8 cellular contexts compared by ENCODE assay signal in genomic region chr15:49538520-49538919, GRCh38.
"Had no signal": no experiment of that assay in that cellular context is flagged by ENCODE, and none has a peak within 500 bp of the region (broad histone marks: within the 10 kb centered on the region; RNA-seq: fewer than 3 reads in every experiment).

No MANE protein-coding gene starts in this region.

- H3K4me3 ChIP-seq: GM12878 had no signal

- DNase-seq: GDM1, GF-D8 had no signal

- ATAC-seq: GM12878 had no signal

- FAIRE-seq: G401.6, GM12878, GM12891, GM12892, GM18507, GM19239 had no signal
